1 cellular context compared by ENCODE assay signal in the genomic region with DNA sequence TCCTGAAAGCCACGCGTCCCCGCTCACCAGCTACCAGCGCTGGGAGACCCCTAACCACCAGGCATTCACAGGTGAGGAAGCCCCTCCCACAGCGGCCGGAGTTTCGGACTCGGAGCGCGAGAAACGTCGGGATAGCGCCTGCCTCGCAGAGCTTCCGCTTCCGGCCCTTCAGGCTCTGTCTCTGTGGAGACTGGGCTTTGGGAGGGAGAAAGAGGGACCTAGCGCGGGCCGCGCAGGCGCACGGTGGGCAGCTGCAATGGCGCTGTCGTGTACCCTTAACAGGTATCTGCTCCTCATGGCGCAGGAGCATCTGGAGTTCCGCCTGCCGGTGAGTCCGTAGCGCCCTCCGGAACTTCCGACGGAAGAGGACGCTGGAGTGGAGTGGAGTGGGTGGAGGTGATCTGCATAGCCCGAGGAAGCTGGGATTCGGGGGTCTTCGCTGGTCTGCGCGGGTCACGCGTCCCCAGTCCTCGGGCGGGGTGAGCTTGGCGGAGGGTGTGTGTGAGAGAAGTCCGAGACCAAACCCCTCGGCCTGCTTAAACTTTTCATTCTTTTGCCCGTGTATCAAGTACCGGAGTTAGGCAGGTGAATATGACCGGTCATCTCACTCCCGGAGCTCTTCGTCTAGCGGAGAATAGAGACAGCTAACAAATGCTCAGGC.
TF ChIP-seq lines count a peak whose summit lies in the region.

A gene (plus strand): TSS at position 246 of the 661 bp plus-strand sequence. CDS start 11 bp downstream, at position 257.

TF ChIP-seq in HEK293, 187 proteins besides CTCF, POLR2A, EP300 and RAD21 (continued from another document and continues in another):
- TF ChIP-seq ZNF404 (tag by site-specific recombination; IDR thresholded peaks at IDR 0.05), result no peak
- no peak for TF ChIP-seq ZNF670 (tag by site-specific recombination; IDR thresholded peaks at IDR 0.05; ENCODE audit: low read depth)
- TF ChIP-seq ZNF530 (tag by site-specific recombination; IDR thresholded peaks at IDR 0.05; ENCODE audit: low read depth), result no peak
- TF ChIP-seq ZFP41 (tag by site-specific recombination; IDR thresholded peaks at IDR 0.05; ENCODE audit: borderline replicate concordance), result no peak
- TF ChIP-seq SCRT2 (tag by site-specific recombination; IDR thresholded peaks at IDR 0.05), result peak; percentile 96
- TF ChIP-seq ZNF660 (tag by site-specific recombination; IDR thresholded peaks at IDR 0.05), result 0 out of 2 replicates have a peak, but pooled peaks have one; percentile 10
- TF ChIP-seq, protein P1, sequence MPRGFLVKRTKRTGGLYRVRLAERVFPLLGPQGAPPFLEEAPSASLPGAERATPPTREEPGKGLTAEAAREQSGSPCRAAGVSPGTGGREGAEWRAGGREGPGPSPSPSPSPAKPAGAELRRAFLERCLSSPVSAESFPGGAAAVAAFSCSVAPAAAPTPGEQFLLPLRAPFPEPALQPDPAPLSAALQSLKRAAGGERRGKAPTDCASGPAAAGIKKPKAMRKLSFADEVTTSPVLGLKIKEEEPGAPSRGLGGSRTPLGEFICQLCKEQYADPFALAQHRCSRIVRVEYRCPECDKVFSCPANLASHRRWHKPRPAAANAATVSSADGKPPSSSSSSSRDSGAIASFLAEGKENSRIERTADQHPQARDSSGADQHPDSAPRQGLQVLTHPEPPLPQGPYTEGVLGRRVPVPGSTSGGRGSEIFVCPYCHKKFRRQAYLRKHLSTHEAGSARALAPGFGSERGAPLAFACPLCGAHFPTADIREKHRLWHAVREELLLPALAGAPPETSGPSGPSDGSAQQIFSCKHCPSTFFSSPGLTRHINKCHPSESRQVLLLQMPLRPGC (tag by site-specific recombination; IDR thresholded peaks at IDR 0.05), result no peak
- TF ChIP-seq ZNF777 (tag by site-specific recombination; IDR thresholded peaks at IDR 0.05; ENCODE audit: borderline replicate concordance), result no peak; the same call in 1 of the 2 replicates
- TF ChIP-seq ZNF658 (tag by site-specific recombination; IDR thresholded peaks at IDR 0.05), result no peak
- TF ChIP-seq, protein P2, sequence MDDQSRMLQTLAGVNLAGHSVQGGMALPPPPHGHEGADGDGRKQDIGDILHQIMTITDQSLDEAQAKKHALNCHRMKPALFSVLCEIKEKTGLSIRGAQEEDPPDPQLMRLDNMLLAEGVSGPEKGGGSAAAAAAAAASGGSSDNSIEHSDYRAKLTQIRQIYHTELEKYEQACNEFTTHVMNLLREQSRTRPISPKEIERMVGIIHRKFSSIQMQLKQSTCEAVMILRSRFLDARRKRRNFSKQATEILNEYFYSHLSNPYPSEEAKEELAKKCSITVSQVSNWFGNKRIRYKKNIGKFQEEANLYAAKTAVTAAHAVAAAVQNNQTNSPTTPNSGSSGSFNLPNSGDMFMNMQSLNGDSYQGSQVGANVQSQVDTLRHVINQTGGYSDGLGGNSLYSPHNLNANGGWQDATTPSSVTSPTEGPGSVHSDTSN (CRISPR knock-in tag; IDR thresholded peaks at IDR 0.05), result no peak
- TF ChIP-seq, protein P3, sequence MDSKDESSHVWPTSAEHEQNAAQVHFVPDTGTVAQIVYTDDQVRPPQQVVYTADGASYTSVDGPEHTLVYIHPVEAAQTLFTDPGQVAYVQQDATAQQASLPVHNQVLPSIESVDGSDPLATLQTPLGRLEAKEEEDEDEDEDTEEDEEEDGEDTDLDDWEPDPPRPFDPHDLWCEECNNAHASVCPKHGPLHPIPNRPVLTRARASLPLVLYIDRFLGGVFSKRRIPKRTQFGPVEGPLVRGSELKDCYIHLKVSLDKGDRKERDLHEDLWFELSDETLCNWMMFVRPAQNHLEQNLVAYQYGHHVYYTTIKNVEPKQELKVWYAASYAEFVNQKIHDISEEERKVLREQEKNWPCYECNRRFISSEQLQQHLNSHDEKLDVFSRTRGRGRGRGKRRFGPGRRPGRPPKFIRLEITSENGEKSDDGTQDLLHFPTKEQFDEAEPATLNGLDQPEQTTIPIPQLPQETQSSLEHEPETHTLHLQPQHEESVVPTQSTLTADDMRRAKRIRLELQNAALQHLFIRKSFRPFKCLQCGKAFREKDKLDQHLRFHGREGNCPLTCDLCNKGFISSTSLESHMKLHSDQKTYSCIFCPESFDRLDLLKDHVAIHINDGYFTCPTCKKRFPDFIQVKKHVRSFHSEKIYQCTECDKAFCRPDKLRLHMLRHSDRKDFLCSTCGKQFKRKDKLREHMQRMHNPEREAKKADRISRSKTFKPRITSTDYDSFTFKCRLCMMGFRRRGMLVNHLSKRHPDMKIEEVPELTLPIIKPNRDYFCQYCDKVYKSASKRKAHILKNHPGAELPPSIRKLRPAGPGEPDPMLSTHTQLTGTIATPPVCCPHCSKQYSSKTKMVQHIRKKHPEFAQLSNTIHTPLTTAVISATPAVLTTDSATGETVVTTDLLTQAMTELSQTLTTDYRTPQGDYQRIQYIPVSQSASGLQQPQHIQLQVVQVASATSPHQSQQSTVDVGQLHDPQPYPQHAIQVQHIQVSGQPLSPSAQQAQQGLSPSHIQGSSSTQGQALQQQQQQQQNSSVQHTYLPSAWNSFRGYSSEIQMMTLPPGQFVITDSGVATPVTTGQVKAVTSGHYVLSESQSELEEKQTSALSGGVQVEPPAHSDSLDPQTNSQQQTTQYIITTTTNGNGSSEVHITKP (tag by site-specific recombination; IDR thresholded peaks at IDR 0.05), result no peak
- TF ChIP-seq, protein P4, sequence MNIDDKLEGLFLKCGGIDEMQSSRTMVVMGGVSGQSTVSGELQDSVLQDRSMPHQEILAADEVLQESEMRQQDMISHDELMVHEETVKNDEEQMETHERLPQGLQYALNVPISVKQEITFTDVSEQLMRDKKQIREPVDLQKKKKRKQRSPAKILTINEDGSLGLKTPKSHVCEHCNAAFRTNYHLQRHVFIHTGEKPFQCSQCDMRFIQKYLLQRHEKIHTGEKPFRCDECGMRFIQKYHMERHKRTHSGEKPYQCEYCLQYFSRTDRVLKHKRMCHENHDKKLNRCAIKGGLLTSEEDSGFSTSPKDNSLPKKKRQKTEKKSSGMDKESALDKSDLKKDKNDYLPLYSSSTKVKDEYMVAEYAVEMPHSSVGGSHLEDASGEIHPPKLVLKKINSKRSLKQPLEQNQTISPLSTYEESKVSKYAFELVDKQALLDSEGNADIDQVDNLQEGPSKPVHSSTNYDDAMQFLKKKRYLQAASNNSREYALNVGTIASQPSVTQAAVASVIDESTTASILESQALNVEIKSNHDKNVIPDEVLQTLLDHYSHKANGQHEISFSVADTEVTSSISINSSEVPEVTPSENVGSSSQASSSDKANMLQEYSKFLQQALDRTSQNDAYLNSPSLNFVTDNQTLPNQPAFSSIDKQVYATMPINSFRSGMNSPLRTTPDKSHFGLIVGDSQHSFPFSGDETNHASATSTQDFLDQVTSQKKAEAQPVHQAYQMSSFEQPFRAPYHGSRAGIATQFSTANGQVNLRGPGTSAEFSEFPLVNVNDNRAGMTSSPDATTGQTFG (tag by site-specific recombination; IDR thresholded peaks at IDR 0.05; ENCODE audit: borderline replicate concordance), result no peak
- TF ChIP-seq ZFHX2 (tag by site-specific recombination; conservative IDR thresholded peaks at IDR 0.05), result peak; percentile 55
- peak; percentile 83 for TF ChIP-seq ZNF600 (tag by site-specific recombination; IDR thresholded peaks at IDR 0.05)
- TF ChIP-seq ZNF174 (tag by site-specific recombination; IDR thresholded peaks at IDR 0.05), result no peak
- TF ChIP-seq, protein P5, sequence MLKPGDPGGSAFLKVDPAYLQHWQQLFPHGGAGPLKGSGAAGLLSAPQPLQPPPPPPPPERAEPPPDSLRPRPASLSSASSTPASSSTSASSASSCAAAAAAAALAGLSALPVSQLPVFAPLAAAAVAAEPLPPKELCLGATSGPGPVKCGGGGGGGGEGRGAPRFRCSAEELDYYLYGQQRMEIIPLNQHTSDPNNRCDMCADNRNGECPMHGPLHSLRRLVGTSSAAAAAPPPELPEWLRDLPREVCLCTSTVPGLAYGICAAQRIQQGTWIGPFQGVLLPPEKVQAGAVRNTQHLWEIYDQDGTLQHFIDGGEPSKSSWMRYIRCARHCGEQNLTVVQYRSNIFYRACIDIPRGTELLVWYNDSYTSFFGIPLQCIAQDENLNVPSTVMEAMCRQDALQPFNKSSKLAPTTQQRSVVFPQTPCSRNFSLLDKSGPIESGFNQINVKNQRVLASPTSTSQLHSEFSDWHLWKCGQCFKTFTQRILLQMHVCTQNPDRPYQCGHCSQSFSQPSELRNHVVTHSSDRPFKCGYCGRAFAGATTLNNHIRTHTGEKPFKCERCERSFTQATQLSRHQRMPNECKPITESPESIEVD (tag by site-specific recombination; IDR thresholded peaks at IDR 0.05), result no peak
- TF ChIP-seq SP2 (tag by site-specific recombination; IDR thresholded peaks at IDR 0.05), result peak; percentile 87
- TF ChIP-seq ZNF146 (tag by site-specific recombination; IDR thresholded peaks at IDR 0.05), result no peak
- no peak; the same call in 1 of the 2 replicates for TF ChIP-seq ZSCAN30 (tag by site-specific recombination; IDR thresholded peaks at IDR 0.05)
- TF ChIP-seq, protein P6, sequence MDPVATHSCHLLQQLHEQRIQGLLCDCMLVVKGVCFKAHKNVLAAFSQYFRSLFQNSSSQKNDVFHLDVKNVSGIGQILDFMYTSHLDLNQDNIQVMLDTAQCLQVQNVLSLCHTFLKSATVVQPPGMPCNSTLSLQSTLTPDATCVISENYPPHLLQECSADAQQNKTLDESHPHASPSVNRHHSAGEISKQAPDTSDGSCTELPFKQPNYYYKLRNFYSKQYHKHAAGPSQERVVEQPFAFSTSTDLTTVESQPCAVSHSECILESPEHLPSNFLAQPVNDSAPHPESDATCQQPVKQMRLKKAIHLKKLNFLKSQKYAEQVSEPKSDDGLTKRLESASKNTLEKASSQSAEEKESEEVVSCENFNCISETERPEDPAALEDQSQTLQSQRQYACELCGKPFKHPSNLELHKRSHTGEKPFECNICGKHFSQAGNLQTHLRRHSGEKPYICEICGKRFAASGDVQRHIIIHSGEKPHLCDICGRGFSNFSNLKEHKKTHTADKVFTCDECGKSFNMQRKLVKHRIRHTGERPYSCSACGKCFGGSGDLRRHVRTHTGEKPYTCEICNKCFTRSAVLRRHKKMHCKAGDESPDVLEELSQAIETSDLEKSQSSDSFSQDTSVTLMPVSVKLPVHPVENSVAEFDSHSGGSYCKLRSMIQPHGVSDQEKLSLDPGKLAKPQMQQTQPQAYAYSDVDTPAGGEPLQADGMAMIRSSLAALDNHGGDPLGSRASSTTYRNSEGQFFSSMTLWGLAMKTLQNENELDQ (tag by site-specific recombination; IDR thresholded peaks at IDR 0.05; ENCODE audit: low read depth), result no peak
- no peak for TF ChIP-seq HOXC10 (CRISPR knock-in tag; IDR thresholded peaks at IDR 0.05)
- TF ChIP-seq, protein P7, sequence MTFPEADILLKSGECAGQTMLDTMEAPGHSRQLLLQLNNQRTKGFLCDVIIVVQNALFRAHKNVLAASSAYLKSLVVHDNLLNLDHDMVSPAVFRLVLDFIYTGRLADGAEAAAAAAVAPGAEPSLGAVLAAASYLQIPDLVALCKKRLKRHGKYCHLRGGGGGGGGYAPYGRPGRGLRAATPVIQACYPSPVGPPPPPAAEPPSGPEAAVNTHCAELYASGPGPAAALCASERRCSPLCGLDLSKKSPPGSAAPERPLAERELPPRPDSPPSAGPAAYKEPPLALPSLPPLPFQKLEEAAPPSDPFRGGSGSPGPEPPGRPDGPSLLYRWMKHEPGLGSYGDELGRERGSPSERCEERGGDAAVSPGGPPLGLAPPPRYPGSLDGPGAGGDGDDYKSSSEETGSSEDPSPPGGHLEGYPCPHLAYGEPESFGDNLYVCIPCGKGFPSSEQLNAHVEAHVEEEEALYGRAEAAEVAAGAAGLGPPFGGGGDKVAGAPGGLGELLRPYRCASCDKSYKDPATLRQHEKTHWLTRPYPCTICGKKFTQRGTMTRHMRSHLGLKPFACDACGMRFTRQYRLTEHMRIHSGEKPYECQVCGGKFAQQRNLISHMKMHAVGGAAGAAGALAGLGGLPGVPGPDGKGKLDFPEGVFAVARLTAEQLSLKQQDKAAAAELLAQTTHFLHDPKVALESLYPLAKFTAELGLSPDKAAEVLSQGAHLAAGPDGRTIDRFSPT (tag by site-specific recombination; IDR thresholded peaks at IDR 0.05), result no peak
- no peak for TF ChIP-seq ZNF747 (tag by site-specific recombination; IDR thresholded peaks at IDR 0.05)
- TF ChIP-seq ZNF324 (tag by site-specific recombination; IDR thresholded peaks at IDR 0.05), result no peak; the same call in 1 of the 2 replicates
- TF ChIP-seq HOXD13 (CRISPR knock-in tag; IDR thresholded peaks at IDR 0.05; ENCODE audit: borderline replicate concordance), result no peak
- peak; percentile 54 for TF ChIP-seq ZBTB8A (tag by site-specific recombination; IDR thresholded peaks at IDR 0.05)
- TF ChIP-seq, protein P8, sequence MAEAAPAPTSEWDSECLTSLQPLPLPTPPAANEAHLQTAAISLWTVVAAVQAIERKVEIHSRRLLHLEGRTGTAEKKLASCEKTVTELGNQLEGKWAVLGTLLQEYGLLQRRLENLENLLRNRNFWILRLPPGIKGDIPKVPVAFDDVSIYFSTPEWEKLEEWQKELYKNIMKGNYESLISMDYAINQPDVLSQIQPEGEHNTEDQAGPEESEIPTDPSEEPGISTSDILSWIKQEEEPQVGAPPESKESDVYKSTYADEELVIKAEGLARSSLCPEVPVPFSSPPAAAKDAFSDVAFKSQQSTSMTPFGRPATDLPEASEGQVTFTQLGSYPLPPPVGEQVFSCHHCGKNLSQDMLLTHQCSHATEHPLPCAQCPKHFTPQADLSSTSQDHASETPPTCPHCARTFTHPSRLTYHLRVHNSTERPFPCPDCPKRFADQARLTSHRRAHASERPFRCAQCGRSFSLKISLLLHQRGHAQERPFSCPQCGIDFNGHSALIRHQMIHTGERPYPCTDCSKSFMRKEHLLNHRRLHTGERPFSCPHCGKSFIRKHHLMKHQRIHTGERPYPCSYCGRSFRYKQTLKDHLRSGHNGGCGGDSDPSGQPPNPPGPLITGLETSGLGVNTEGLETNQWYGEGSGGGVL (tag by site-specific recombination; IDR thresholded peaks at IDR 0.05), result no peak
- no peak for TF ChIP-seq FEZF1 (tag by site-specific recombination; IDR thresholded peaks at IDR 0.05)
- 0 out of 2 replicates have a peak, but pooled peaks have one; percentile 41 for TF ChIP-seq KLF9 (tag by site-specific recombination; IDR thresholded peaks at IDR 0.05; ENCODE audit: low read depth)
- TF ChIP-seq, protein P9, sequence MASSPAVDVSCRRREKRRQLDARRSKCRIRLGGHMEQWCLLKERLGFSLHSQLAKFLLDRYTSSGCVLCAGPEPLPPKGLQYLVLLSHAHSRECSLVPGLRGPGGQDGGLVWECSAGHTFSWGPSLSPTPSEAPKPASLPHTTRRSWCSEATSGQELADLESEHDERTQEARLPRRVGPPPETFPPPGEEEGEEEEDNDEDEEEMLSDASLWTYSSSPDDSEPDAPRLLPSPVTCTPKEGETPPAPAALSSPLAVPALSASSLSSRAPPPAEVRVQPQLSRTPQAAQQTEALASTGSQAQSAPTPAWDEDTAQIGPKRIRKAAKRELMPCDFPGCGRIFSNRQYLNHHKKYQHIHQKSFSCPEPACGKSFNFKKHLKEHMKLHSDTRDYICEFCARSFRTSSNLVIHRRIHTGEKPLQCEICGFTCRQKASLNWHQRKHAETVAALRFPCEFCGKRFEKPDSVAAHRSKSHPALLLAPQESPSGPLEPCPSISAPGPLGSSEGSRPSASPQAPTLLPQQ (tag by site-specific recombination; IDR thresholded peaks at IDR 0.05), result peak; percentile 69; the same call in 1 of the 2 replicates
- no peak for TF ChIP-seq ZNF19 (tag by site-specific recombination; IDR thresholded peaks at IDR 0.05; ENCODE audit: low read depth)
- no peak for TF ChIP-seq ZNF701 (tag by site-specific recombination; IDR thresholded peaks at IDR 0.05)
- TF ChIP-seq, protein P10, sequence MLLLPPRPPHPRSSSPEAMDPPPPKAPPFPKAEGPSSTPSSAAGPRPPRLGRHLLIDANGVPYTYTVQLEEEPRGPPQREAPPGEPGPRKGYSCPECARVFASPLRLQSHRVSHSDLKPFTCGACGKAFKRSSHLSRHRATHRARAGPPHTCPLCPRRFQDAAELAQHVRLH (tag by site-specific recombination; IDR thresholded peaks at IDR 0.05), result peak; percentile 35; the same call in 1 of the 2 replicates
- TF ChIP-seq ZNF433 (tag by site-specific recombination; IDR thresholded peaks at IDR 0.05; ENCODE audit: low read depth), result no peak
